In the genomic region with DNA sequence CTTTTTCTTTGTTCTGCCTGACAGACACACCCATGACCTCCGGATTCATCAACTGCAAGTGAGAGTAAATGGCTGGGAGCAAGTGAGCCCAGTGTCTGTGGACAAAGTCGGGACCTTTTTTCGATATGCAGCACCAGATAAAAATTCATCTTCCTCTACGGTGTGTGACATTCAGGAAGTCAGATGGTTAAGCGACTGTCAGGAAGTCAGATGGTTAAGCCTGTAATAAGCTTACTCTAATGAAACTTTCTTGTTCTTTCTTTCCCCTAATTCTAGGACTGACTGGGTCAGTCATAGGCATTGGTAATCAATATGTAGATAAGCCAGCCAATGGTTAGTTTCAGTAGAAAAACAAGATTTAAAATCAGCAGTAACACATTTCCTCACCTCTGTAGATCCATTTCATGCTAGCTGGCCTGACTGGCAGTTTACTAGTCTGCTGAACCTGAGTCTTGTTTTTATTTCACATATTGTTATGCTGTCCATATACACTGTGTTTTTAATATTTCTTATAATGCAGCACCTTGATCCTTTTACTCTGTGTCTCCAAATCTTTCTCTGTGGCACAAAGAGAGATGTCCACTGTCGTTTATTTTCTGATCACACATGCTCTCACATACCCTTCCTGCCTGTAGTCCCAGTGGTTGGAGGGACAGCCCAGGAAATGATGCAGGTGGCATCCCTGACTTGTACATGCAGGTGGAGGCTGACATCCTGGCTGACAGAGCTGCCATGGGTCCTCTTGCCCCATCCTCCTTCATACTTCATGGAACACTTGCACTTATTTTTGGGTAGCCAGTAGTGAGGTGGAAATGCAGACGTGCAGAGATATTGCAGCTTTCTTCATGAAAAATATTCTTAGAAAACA, we compare ENCODE assay signal across 11 cellular contexts.
DNase-seq lines count a peak whose midpoint lies in the region; ATAC-seq lines count a peak whose summit lies in the region.
"Had no signal": no experiment of that assay in that cellular context is flagged by ENCODE, and none has a peak within 500 bp of the region (broad histone marks: within the 10 kb centered on the region; RNA-seq: fewer than 3 reads in every experiment).

No MANE protein-coding gene starts in this region.

- H3K27ac ChIP-seq in BLaER1, result peak overlapping the region; percentile 75
- H3K27ac ChIP-seq in muscle layer of duodenum (ENCODE audit: low read length), result peak overlapping the region; percentile 40

- H3K36me3 ChIP-seq in BLaER1, result peaks cover 48% of the 10 kb centered on the region
- peaks cover 32 to 37% of the 10 kb centered on the region in 2 donors for H3K36me3 ChIP-seq in muscle layer of duodenum (ENCODE audit: control insufficient read depth in 1 of 2, insufficient read depth in 2 of 2, low read length in 2 of 2)

- H3K9me3 Mint-ChIP-seq in activated naive CD8-positive, alpha-beta T cell treated with anti-CD3 and anti-CD28 coated beads for 36 hours, result peaks cover 6% of the 10 kb centered on the region

- peaks cover 40% of the 10 kb centered on the region for H3K4me1 ChIP-seq in BLaER1
- H3K4me1 ChIP-seq in muscle layer of duodenum (ENCODE audit: control insufficient read depth in 1 of 2, insufficient read depth in 2 of 2, low read length in 2 of 2), result peaks cover 7 to 22% of the 10 kb centered on the region in 2 donors

- H3K36me3 Mint-ChIP-seq in activated naive CD8-positive, alpha-beta T cell treated with anti-CD3 and anti-CD28 coated beads for 36 hours, result peaks cover 67% of the 10 kb centered on the region

- H3K4me3 ChIP-seq in BLaER1 (peak overlapping the region; percentile 50), muscle layer of duodenum (ENCODE audit: low read depth in 1 of 2, low read length in 2 of 2) (peak overlapping the region in 1 of 2 donors; percentile 17)
- no peak overlapping the region for H3K4me3 ChIP-seq in Jurkat, Clone E6-1 (ENCODE audit: low read length)

- no peaks in the 10 kb centered on the region for H4K20me1 ChIP-seq in BLaER1

- ATAC-seq in HG03039 (IDR thresholded peaks at IDR 0.05; ENCODE audit: unreplicated experiment), result no peak

- H3K27me3 Mint-ChIP-seq in activated naive CD8-positive, alpha-beta T cell treated with anti-CD3 and anti-CD28 coated beads for 36 hours, result no peaks in the 10 kb centered on the region

- H3K27me3 ChIP-seq in BLaER1, result no peaks in the 10 kb centered on the region
- no peaks in the 10 kb centered on the region for H3K27me3 ChIP-seq in muscle layer of duodenum (ENCODE audit: low read depth, low read length)

- H3K9ac ChIP-seq in BLaER1, result peak overlapping the region; percentile 68

- peak; percentile 27 for DNase-seq in Jurkat, Clone E6-1 (ENCODE audit: low read depth, low spot score)
- peak; percentile 23 for DNase-seq in activated naive CD8-positive, alpha-beta T cell treated with anti-CD3 and anti-CD28 coated beads for 36 hours
- no peak for DNase-seq in NCI-H748 treated with DMSO at 0.1 percent for 48 hours (lab: John Stamatoyannopoulos, UW)
- DNase-seq in HuH-7.5 (ENCODE audit: low spot score), result no peak
- no peak for DNase-seq in iPS-NIHi7 (ENCODE audit: extremely low spot score)
- DNase-seq: EL, HCEC 1CT, islet precursor cell had no signal

- peak overlapping the region; percentile 66 for H3K4me3 Mint-ChIP-seq in activated naive CD8-positive, alpha-beta T cell treated with anti-CD3 and anti-CD28 coated beads for 36 hours

- H3K9me3 ChIP-seq in BLaER1, result peaks cover 19% of the 10 kb centered on the region
- peaks cover 0 to 2% of the 10 kb centered on the region in 2 donors for H3K9me3 ChIP-seq in muscle layer of duodenum (ENCODE audit: control insufficient read depth in 1 of 2, low read length in 2 of 2)

- H3K4me1 Mint-ChIP-seq in activated naive CD8-positive, alpha-beta T cell treated with anti-CD3 and anti-CD28 coated beads for 36 hours, result peaks cover 56% of the 10 kb centered on the region

- H3K4me2 ChIP-seq in BLaER1, result peak overlapping the region; percentile 95

- H3K27ac Mint-ChIP-seq in activated naive CD8-positive, alpha-beta T cell treated with anti-CD3 and anti-CD28 coated beads for 36 hours, result peak overlapping the region; percentile 97

Comparison
In these comparisons a context has a peak if more than half of its experiments do, and no peak if none do; other contexts are left out.
1. DNase-seq: peak in Jurkat, Clone E6-1 (single experiment) and activated naive CD8-positive, alpha-beta T cell treated with anti-CD3 and anti-CD28 coated beads for 36 hours (single experiment); none in NCI-H748 treated with DMSO at 0.1 percent for 48 hours (single experiment), HuH-7.5 (single experiment) and iPS-NIHi7 (single experiment).